In genomic region chr10:18532881-18533535, GRCh38 we compare ENCODE assay signal across 20 cellular contexts.
"Had no signal": no experiment of that assay in that cellular context is flagged by ENCODE, and none has a peak within 500 bp of the region (broad histone marks: within the 10 kb centered on the region; RNA-seq: fewer than 3 reads in every experiment).

No MANE protein-coding gene starts in this region.

- H3K4me1 Mint-ChIP-seq: memory B cell; stimulated activated effector memory CD8-positive, alpha-beta T cell treated with anti-CD3 and anti-CD28 coated beads, Interleukin-12 subunit alpha, Interleukin-12 subunit beta, amount 100 ng/mL, for 72 hours had no signal

- H3K27me3 ChIP-seq: gastrocnemius medialis, pancreas, suprapubic skin, thyroid gland had no signal

- H3K27ac ChIP-seq: gastrocnemius medialis, lower lobe of right lung, pancreas, suprapubic skin, thyroid gland had no signal

- H3K9me3 ChIP-seq: gastrocnemius medialis, lower lobe of right lung, pancreas, suprapubic skin, thyroid gland had no signal

- H3K4me3 ChIP-seq: gastrocnemius medialis, lower lobe of right lung, pancreas, suprapubic skin, thyroid gland had no signal

- H3K27me3 Mint-ChIP-seq: memory B cell; natural killer cell treated with Interleukin-12 subunit alpha and Interleukin-12 subunit beta and Interleukin-15 and Interleukin-18, amount 100 ng/mL, for 72 hours; progenitor cell of endocrine pancreas; type B pancreatic cell had no signal

- H3K36me3 ChIP-seq: gastrocnemius medialis had no signal

- H3K9me3 Mint-ChIP-seq: stimulated activated effector memory CD8-positive, alpha-beta T cell treated with anti-CD3 and anti-CD28 coated beads, Interleukin-12 subunit alpha, Interleukin-12 subunit beta, amount 100 ng/mL, for 72 hours had no signal

- DNase-seq: effector memory CD4-positive, alpha-beta T cell; gastrocnemius medialis; glutamatergic neuron; islet precursor cell; lower lobe of right lung; midbrain; occipital lobe; pancreas; stimulated activated CD4-positive, alpha-beta T cell treated with anti-CD3 and anti-CD28 coated beads, Interleukin-4, amount 100 ng/mL, for 1 hour; stimulated activated CD8-positive, alpha-beta memory T cell treated with anti-CD3 and anti-CD28 coated beads, Interleukin-4, amount 100 ng/mL, for 48 hours; stimulated activated naive CD8-positive, alpha-beta T cell treated with anti-CD3 and anti-CD28 coated beads, Interleukin-15, Interleukin-2, amounts not matched to agents 100 U/mL and 50 U/mL, for 24 hours; thyroid gland had no signal

- H3K36me3 Mint-ChIP-seq: natural killer cell treated with Interleukin-12 subunit alpha and Interleukin-12 subunit beta and Interleukin-15 and Interleukin-18, amount 100 ng/mL, for 72 hours had no signal

- H3K4me3 Mint-ChIP-seq: memory B cell; natural killer cell treated with Interleukin-12 subunit alpha and Interleukin-12 subunit beta and Interleukin-15 and Interleukin-18, amount 100 ng/mL, for 72 hours; stimulated activated effector memory CD8-positive, alpha-beta T cell treated with anti-CD3 and anti-CD28 coated beads, Interleukin-12 subunit alpha, Interleukin-12 subunit beta, amount 100 ng/mL, for 72 hours; type B pancreatic cell had no signal

- ATAC-seq: esophagus mucosa; gastrocnemius medialis; left lobe of liver; lower lobe of right lung; natural killer cell treated with Interleukin-12 subunit alpha and Interleukin-12 subunit beta and Interleukin-15 and Interleukin-18, amount 100 ng/mL, for 72 hours; pancreas; stimulated activated effector memory CD8-positive, alpha-beta T cell treated with anti-CD3 and anti-CD28 coated beads, Interleukin-12 subunit alpha, Interleukin-12 subunit beta, amount 100 ng/mL, for 72 hours; stimulated activated naive CD8-positive, alpha-beta T cell treated with anti-CD3 and anti-CD28 coated beads, Interleukin-15, Interleukin-2, amounts not matched to agents 100 U/mL and 50 U/mL, for 24 hours had no signal

- H3K27ac Mint-ChIP-seq: memory B cell; natural killer cell treated with Interleukin-12 subunit alpha and Interleukin-12 subunit beta and Interleukin-15 and Interleukin-18, amount 100 ng/mL, for 72 hours; progenitor cell of endocrine pancreas; stimulated activated effector memory CD8-positive, alpha-beta T cell treated with anti-CD3 and anti-CD28 coated beads, Interleukin-12 subunit alpha, Interleukin-12 subunit beta, amount 100 ng/mL, for 72 hours; type B pancreatic cell had no signal

- H3K4me1 ChIP-seq: gastrocnemius medialis, lower lobe of right lung, pancreas, suprapubic skin, thyroid gland had no signal
